Comparison of ENCODE assay signal across 8 cellular contexts in genomic region chrX:109475174-109475891, GRCh38. TPM values are rescaled to one million over a fixed set of nuclear protein-coding genes. Genes with fewer than 3 reads are reported as not detected.
DNase-seq lines count a peak whose midpoint lies in the region; ATAC-seq, FAIRE-seq and TF ChIP-seq lines count a peak whose summit lies in the region.

No MANE protein-coding gene starts in this region.

- in situ Hi-C loops in IMR-90 (cut with MboI; ENCODE audit: low sequenced_read_pairs): loop anchor here (25.0 kb wide), 1 partner anchor 662 kb away; no protein-coding TSS in a partner anchor

- H2BK15ac ChIP-seq in IMR-90 (ENCODE audit: low read depth, low read length): no peak overlapping the region

- H3K27me3 ChIP-seq in IMR-90 (ENCODE audit: control insufficient read depth, insufficient read depth, low read length) (peaks cover 8% of the 10 kb centered on the region), SK-N-SH (ENCODE audit: insufficient read depth) (peaks cover 35% of the 10 kb centered on the region; the same call in 1 of the 2 replicates), foreskin keratinocyte (no peaks in the 10 kb centered on the region), pancreas (peaks cover 0 to 22% (median 0%) of the 10 kb centered on the region in 4 donors)

- no peaks in the 10 kb centered on the region for H3K79me1 ChIP-seq in IMR-90 (ENCODE audit: low read depth in 1 of 2, low read length in 2 of 2)

- no peak overlapping the region for H3K14ac ChIP-seq in IMR-90 (replicated peaks; ENCODE audit: low read depth, low read length)

- CTCF ChIA-PET in IMR-90 (lab: Yijun Ruan, JAX) (interaction anchor here (1.6 kb wide), 1 partner anchor 10 kb away, joined by 6 read pairs; no protein-coding TSS in a partner anchor), SK-N-SH (lab: Yijun Ruan, JAX) (interaction anchor here (1.4 to 5.9 kb wide), 6 partner anchors 9 to 776 kb away, joined by 3 to 68 read pairs (median 6); no protein-coding TSS in a partner anchor)

- TF ChIP-seq POLR2A in IMR-90 (IDR thresholded peaks at IDR 0.05; ENCODE audit: low read depth, low read length): no peak

- peak; percentile 20 for FAIRE-seq in pancreas (lab: Jason Lieb, UNC)

- H2BK20ac ChIP-seq in IMR-90 (ENCODE audit: low read depth, low read length): no peak overlapping the region

- 24% methylated on average over 7 of the region's 23 CpGs; no CpG with 5 or more reads in 1 of the 2 experiments for WGBS in IMR-90 (ENCODE audit: extremely low coverage in 2 of 2, insufficient read length in 1 of 2), 2 experiments
- WGBS in SK-N-SH (ENCODE audit: low lambda C conversion rate): 8% methylated on average over 23 of the region's 23 CpGs
- 3 to 14% methylated on average over 23 of the region's 23 CpGs for WGBS in pancreas, 2 donors

- peaks cover 4% of the 10 kb centered on the region; the same call in 1 of the 2 replicates for H3K9me1 ChIP-seq in IMR-90 (ENCODE audit: insufficient read depth, low read length)

- no peak overlapping the region for H2AK9ac ChIP-seq in IMR-90 (replicated peaks; ENCODE audit: low read depth, low read length, poor library complexity)

- BruUV-seq in IMR-90 (replicated peaks; lab: Mats Ljungman, UMichigan): no TSS peak

- H3K4me3 ChIP-seq in IMR-90 (ENCODE audit: insufficient read depth, low read depth, low read length): no peak overlapping the region
- H3K4me3 ChIP-seq in SK-N-SH (ENCODE audit: low read depth in 2 of 2, low read length in 1 of 2): peak overlapping the region; percentile 6 to 39; a peak in 2 of 4 replicates
- H3K4me3 ChIP-seq in pancreas: peak overlapping the region in 1 of 4 donors; percentile 11

- H3K18ac ChIP-seq in IMR-90 (ENCODE audit: low read depth, low read length): no peak overlapping the region

- no peak overlapping the region for H3K56ac ChIP-seq in IMR-90 (ENCODE audit: extremely low read depth, insufficient read depth, low read length)

- no peak overlapping the region for H2BK120ac ChIP-seq in IMR-90 (ENCODE audit: low read depth, low read length)

- H2AFZ ChIP-seq in IMR-90 (replicated peaks; ENCODE audit: low read length, poor library complexity): peak overlapping the region; percentile 25
- H2AFZ ChIP-seq in SK-N-SH (ENCODE audit: low read depth): peak overlapping the region; percentile 64

- TF ChIP-seq EP300 in SK-N-SH (IDR thresholded peaks at IDR 0.05; ENCODE audit: borderline replicate concordance in 1 of 2, low read depth in 1 of 2, low read length in 1 of 2): no peak

- H3K4me1 ChIP-seq in IMR-90 (ENCODE audit: control insufficient read depth, insufficient read depth, low read length) (no peaks in the 10 kb centered on the region), SK-N-SH (ENCODE audit: control insufficient read depth in 1 of 2, insufficient read depth in 2 of 2, low read depth in 1 of 2, low read length in 1 of 2) (peaks cover 0 to 3% of the 10 kb centered on the region in 2 experiments; a peak in 1 of 4 replicates), foreskin keratinocyte (no peaks in the 10 kb centered on the region), pancreas (no peaks in the 10 kb centered on the region)

- H3K36me3 ChIP-seq in IMR-90 (ENCODE audit: control insufficient read depth, insufficient read depth, low read length) (no peaks in the 10 kb centered on the region), SK-N-SH (replicated peaks in 1 of 2; ENCODE audit: control insufficient read depth in 1 of 2, insufficient read depth in 2 of 2, low read length in 1 of 2) (no peaks in the 10 kb centered on the region), pancreas (no peaks in the 10 kb centered on the region)

- no peak overlapping the region for H3K23ac ChIP-seq in IMR-90 (ENCODE audit: low read depth, low read length)

- no peak overlapping the region for H3K27ac ChIP-seq in IMR-90 (ENCODE audit: insufficient read depth, low read length)
- H3K27ac ChIP-seq in SK-N-SH (ENCODE audit: low read depth in 2 of 2, low read length in 1 of 2): no peak overlapping the region
- H3K27ac ChIP-seq in foreskin keratinocyte: no peak overlapping the region
- H3K27ac ChIP-seq in pancreas: no peak overlapping the region

- peak; percentile 28 for TF ChIP-seq RAD21 in IMR-90 (IDR thresholded peaks at IDR 0.05; ENCODE audit: low read length)
- peak; percentile 31; the same call in 1 of the 2 replicates for TF ChIP-seq RAD21 in SK-N-SH (IDR thresholded peaks at IDR 0.05; ENCODE audit: low read length)

- H3K9me2 ChIP-seq in SK-N-SH: no peaks in the 10 kb centered on the region

- intact Hi-C loops in IMR-90 (cut with micrococcal nuclease) (loop anchor here (5.0 kb wide), 3 partner anchors 237 to 1278 kb away; no protein-coding TSS in a partner anchor), pancreas (cut with DNase I) (loop anchor here in 1 of 3 donors (10.0 kb wide), 1 partner anchor 771 kb away; no protein-coding TSS in a partner anchor)

- no peak overlapping the region for H2AK5ac ChIP-seq in IMR-90 (ENCODE audit: low read depth, low read length)

- H3K4me2 ChIP-seq in IMR-90 (ENCODE audit: low read depth, low read length) (peak overlapping the region; percentile 5; the same call in 1 of the 2 replicates), SK-N-SH (peak overlapping the region; percentile 40; the same call in 1 of the 2 replicates)

- H3K9ac ChIP-seq in IMR-90 (ENCODE audit: low read depth, low read length) (no peak overlapping the region), SK-N-SH (no peak overlapping the region)

- H2BK5ac ChIP-seq in IMR-90 (ENCODE audit: low read depth, low read length, poor library complexity, severe bottlenecking): no peak overlapping the region

- no peaks in the 10 kb centered on the region for H3K79me2 ChIP-seq in SK-N-SH (ENCODE audit: insufficient read depth)

- DNase-seq in NCI-H146 (lab: John Stamatoyannopoulos, UW) (peak; percentile 4), NCI-H146 treated with DMSO at 0.1 percent for 48 hours (lab: John Stamatoyannopoulos, UW; ENCODE audit: unreplicated experiment) (no peak), IMR-90 (peak; percentile 34), SK-N-SH (peak; percentile 31), foreskin keratinocyte (peak in 1 of 2 donors; percentile 58), pancreas (peak; percentile 11 to 59 (median 36)), GF-D8 (lab: John Stamatoyannopoulos, UW) (no peak), SKM-1 treated with dmso at 0.1 percent for 144 hours (lab: John Stamatoyannopoulos, UW; ENCODE audit: unreplicated experiment) (no peak)

- ATAC-seq in IMR-90 (ENCODE audit: low read depth) (peak; percentile 78), foreskin keratinocyte (peak; percentile 76), pancreas (peak; percentile 93 to 98 (median 95))

- H3F3A ChIP-seq in SK-N-SH (replicated peaks; ENCODE audit: insufficient read depth): peaks cover 13% of the 10 kb centered on the region

- H4K20me1 ChIP-seq in IMR-90 (ENCODE audit: insufficient read depth, low read length) (no peaks in the 10 kb centered on the region), SK-N-SH (ENCODE audit: insufficient read depth) (no peaks in the 10 kb centered on the region)

- no peak overlapping the region for H4K91ac ChIP-seq in IMR-90 (ENCODE audit: insufficient read depth, low read depth, low read length)

- POLR2A ChIA-PET in IMR-90 (lab: Charles Lee; ENCODE audit: unreplicated experiment): no interaction called here
- POLR2A ChIA-PET in SK-N-SH (lab: Yijun Ruan, JAX): no interaction called here

- dilution Hi-C loops in IMR-90 (cut with HindIII; ENCODE audit: low sequenced_read_pairs, unreplicated experiment): no loop called here

- no peak overlapping the region for H4K5ac ChIP-seq in IMR-90 (ENCODE audit: low read depth, low read length)

- no peak overlapping the region for H3K4ac ChIP-seq in IMR-90 (ENCODE audit: low read depth, low read length)

- H3K9me3 ChIP-seq in IMR-90 (ENCODE audit: control insufficient read depth, insufficient read depth, low read length) (no peaks in the 10 kb centered on the region), SK-N-SH (no peaks in the 10 kb centered on the region), pancreas (no peaks in the 10 kb centered on the region)

- peak; percentile 50 for TF ChIP-seq CTCF in IMR-90 (conservative IDR thresholded peaks at IDR 0.05; ENCODE audit: low read depth, low read length)
- TF ChIP-seq CTCF in SK-N-SH (IDR thresholded peaks at IDR 0.05): peak; percentile 69
- TF ChIP-seq CTCF in foreskin keratinocyte (conservative IDR thresholded peaks at IDR 0.05): peak; percentile 59
- TF ChIP-seq CTCF in pancreas (IDR thresholded peaks at IDR 0.05): peak; percentile 27 to 57 (median 54)

- H4K8ac ChIP-seq in IMR-90 (ENCODE audit: low read depth in 2 of 2, low read length in 2 of 2): no peak overlapping the region

TF ChIP-seq in IMR-90, 13 proteins besides CTCF, POLR2A, EP300 and RAD21:
- TF ChIP-seq CEBPB (IDR thresholded peaks at IDR 0.05; ENCODE audit: low read depth, low read length): no peak
- TF ChIP-seq CHD1 (IDR thresholded peaks at IDR 0.05; ENCODE audit: low read depth, low read length): no peak
- TF ChIP-seq SMC3 (IDR thresholded peaks at IDR 0.05; ENCODE audit: low read depth, low read length): peak; percentile 45

TF ChIP-seq in SK-N-SH, 30 proteins besides CTCF, POLR2A, EP300 and RAD21:
- TF ChIP-seq POLR2AphosphoS5 (IDR thresholded peaks at IDR 0.05; ENCODE audit: low read depth, low read length): no peak
- 0 out of 2 replicates have a peak, but pooled peaks have one; percentile 27 for TF ChIP-seq SMC3 (IDR thresholded peaks at IDR 0.05; ENCODE audit: low read depth, low read length)

RNA-seq across cellular contexts. Expression of gene GUCY2F, which starts 6.6 kb away (rescaled TPM):
- total RNA-seq in IMR-90 (2012; rRNA removed) (not detected in 2 replicates), foreskin keratinocyte (not detected in 2 replicates), pancreas (not detected)
- polyA plus RNA-seq in IMR-90 (2012; rRNA removed) (not detected in 2 replicates), SK-N-SH (2012; rRNA removed) (not detected in 2 replicates), foreskin keratinocyte (not detected in 2 replicates), pancreas (not detected)
- not detected in 2 replicates for polyA plus RNA-seq in IMR-90 (2012; cell fraction: cytosol; rRNA removed)
- 0.01 TPM in 1 of 2 replicates, not detected in the other for polyA plus RNA-seq in IMR-90 (2012; cell fraction: nucleus; rRNA removed; ENCODE audit: low replicate concordance)
- polyA plus RNA-seq in SK-N-SH (2012; cell fraction: cytosol; rRNA removed): not detected in 2 replicates
- 0.02 TPM in 1 of 2 replicates, not detected in the other for polyA plus RNA-seq in SK-N-SH (2012; cell fraction: nucleus; rRNA removed)

Comparison
In these comparisons a context has a peak if more than half of its experiments do, and no peak if none do; other contexts are left out.
1. DNase-seq: peak in NCI-H146 (single experiment), IMR-90 (single experiment), SK-N-SH (single experiment) and pancreas (6 of 6); none in NCI-H146 treated with DMSO at 0.1 percent for 48 hours (single experiment), GF-D8 (single experiment) and SKM-1 treated with dmso at 0.1 percent for 144 hours (single experiment).
2. Peak in every context shown above with its lines, with median percentiles within 50 percentile points of each other: ATAC-seq and CTCF ChIP-seq.